Comparison of ENCODE assay signal across 9 cellular contexts in genomic region chr3:141336672-141337522, GRCh38. TPM values are rescaled to one million over a fixed set of nuclear protein-coding genes. Genes with fewer than 3 reads are reported as not detected.
A peak's percentile ranks its signal among the peaks of the same experiment; 100 is the strongest.
DNase-seq lines count a peak whose midpoint lies in the region; ATAC-seq and TF ChIP-seq lines count a peak whose summit lies in the region.
"Had no signal": no experiment of that assay in that cellular context is flagged by ENCODE, and none has a peak within 500 bp of the region (broad histone marks: within the 10 kb centered on the region; RNA-seq: fewer than 3 reads in every experiment).

No MANE protein-coding gene starts in this region.

- ATAC-seq in GM19397 (IDR thresholded peaks at IDR 0.05; ENCODE audit: unreplicated experiment) (peak; percentile 86), HG03342 (IDR thresholded peaks at IDR 0.05; ENCODE audit: unreplicated experiment) (peak; percentile 88)

- DNase-seq in AG09309 (ENCODE audit: low read depth) (peak; percentile 45), SW480 (ENCODE audit: low spot score) (peak; percentile 17), mucosa of gallbladder (ENCODE audit: low spot score) (peak; percentile 66), NCI-H1436 (lab: John Stamatoyannopoulos, UW) (no peak), NCI-H2171 treated with DMSO at 0.1 percent for 48 hours (lab: John Stamatoyannopoulos, UW) (no peak), retina (no peak)
- DNase-seq: activated naive CD8-positive, alpha-beta T cell treated with anti-CD3 and anti-CD28 coated beads, Interleukin-2, amount 10 ng/mL, durations not matched to agents 7 days and 5 days had no signal

- H3K4me3 ChIP-seq in AG09309 (ENCODE audit: control insufficient read depth, low read depth, low read length) = no peak overlapping the region

- no peak for TF ChIP-seq CTCF in AG09309 (IDR thresholded peaks at IDR 0.05; ENCODE audit: control insufficient read depth, insufficient read depth, low read depth, low read length, missing control alignments)

RNA-seq across cellular contexts. Expression of gene ZBTB38, which starts 31.4 kb away (rescaled TPM):
- 159 TPM for total RNA-seq in mucosa of gallbladder

Comparison
In these comparisons a context has a peak if more than half of its experiments do, and no peak if none do; other contexts are left out.
1. DNase-seq: peak in AG09309 (single experiment), SW480 (single experiment) and mucosa of gallbladder (single experiment); none in NCI-H1436 (single experiment), NCI-H2171 treated with DMSO at 0.1 percent for 48 hours (single experiment) and retina (single experiment).